Comparison of ENCODE assay signal across 21 cellular contexts in the genomic region with DNA sequence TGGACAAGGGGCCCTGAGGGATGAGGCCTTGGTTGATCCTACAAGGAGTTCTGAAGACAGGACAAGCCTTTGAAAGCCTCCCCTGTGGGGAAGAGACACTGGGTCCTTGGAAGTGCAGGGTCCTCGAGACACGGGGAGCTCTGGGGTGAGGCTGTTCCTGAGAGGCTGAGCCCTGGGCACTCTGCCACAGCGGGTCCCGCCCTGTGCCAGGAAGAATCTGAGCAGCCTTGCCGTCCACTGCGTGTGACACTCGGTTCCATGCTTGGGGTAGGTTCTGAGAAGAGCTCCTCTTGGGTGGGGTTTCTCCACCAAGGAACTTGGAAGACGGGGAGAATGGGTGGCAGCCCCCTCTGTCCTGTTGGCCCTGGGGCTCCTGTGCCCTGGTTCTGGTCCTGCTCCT. TPM values are rescaled to one million over a fixed set of nuclear protein-coding genes. Genes with fewer than 3 reads are reported as not detected.
"Had no signal": no experiment of that assay in that cellular context is flagged by ENCODE, and none has a peak within 500 bp of the region (broad histone marks: within the 10 kb centered on the region; RNA-seq: fewer than 3 reads in every experiment).

No MANE protein-coding gene starts in this region.

- DNase-seq: KBM-7, MV-4-11, NCI-H1048, NCI-H1105, NCI-H1436 treated with DMSO at 0.1 percent for 48 hours, NCI-H1694, NCI-H1930, NCI-H2107, NCI-H2227 treated with DMSO at 0.1 percent for 48 hours, NCI-H526 treated with DMSO at 0.1 percent for 48 hours, NCI-H774, Right ventricle myocardium superior, RPMI8226, SIG-M5 had no signal

- H3K27me3 ChIP-seq: SJSA1 had no signal

- H3K4me1 ChIP-seq: SJSA1 had no signal

- H3K36me3 ChIP-seq: SJSA1 had no signal

- H3K27ac ChIP-seq: SJSA1, SK-N-MC had no signal

- H3K4me3 ChIP-seq: SJSA1, SK-N-MC had no signal

- FAIRE-seq: RCC 7860 had no signal

RNA-seq across cellular contexts. Expression of gene SNTG2, which starts 13.9 kb away (rescaled TPM):
- total RNA-seq: HT1080, LHCN-M2, MCF 10A, NCI-H460 had no signal
